In genomic region chr3:160566499-160566898, GRCh38 we compare ENCODE assay signal across 8 cellular contexts. TPM values are rescaled to one million over a fixed set of nuclear protein-coding genes. Genes with fewer than 3 reads are reported as not detected.
A peak's percentile ranks its signal among the peaks of the same experiment; 100 is the strongest.
DNase-seq lines count a peak whose midpoint lies in the region; TF ChIP-seq lines count a peak whose summit lies in the region.

No MANE protein-coding gene starts in this region.

- TF ChIP-seq POLR2A in sigmoid colon (IDR thresholded peaks at IDR 0.05) (no peak), lower leg skin (IDR thresholded peaks at IDR 0.05) (no peak)

- no peak for DNase-seq in GM12864 (ENCODE audit: low read depth)
- no peak for DNase-seq in SJSA1 (ENCODE audit: low read depth in 1 of 2, low spot score in 2 of 2)
- DNase-seq in fibroblast of lung (ENCODE audit: low read depth in 2 of 2) = no peak
- DNase-seq in sigmoid colon = no peak
- DNase-seq in NCI-H2227 (lab: John Stamatoyannopoulos, UW; ENCODE audit: unreplicated experiment) = no peak
- DNase-seq in AG08396 (ENCODE audit: low spot score) = no peak
- DNase-seq in D341Med (ENCODE audit: low spot score) = no peak
- no peak for DNase-seq in lower leg skin (ENCODE audit: low spot score in 2 of 2)

- H3K4me1 ChIP-seq in SJSA1 (replicated peaks) (peaks cover 9% of the 10 kb centered on the region; the same call in 1 of the 2 replicates), fibroblast of lung (ENCODE audit: control insufficient read depth, extremely low read depth, insufficient read depth, low read length) (peaks cover 18% of the 10 kb centered on the region), sigmoid colon (peaks cover 0 to 42% (median 27%) of the 10 kb centered on the region in 4 donors)

- TF ChIP-seq CTCF in GM12864 (IDR thresholded peaks at IDR 0.05; ENCODE audit: low read depth, low read length, missing control alignments) (no peak), fibroblast of lung (conservative IDR thresholded peaks at IDR 0.05 in 1 of 2, IDR thresholded peaks at IDR 0.05 in 1 of 2; ENCODE audit: low read depth in 1 of 2, low read length in 2 of 2) (no peak), sigmoid colon (IDR thresholded peaks at IDR 0.05) (no peak), lower leg skin (IDR thresholded peaks at IDR 0.05) (no peak)

- WGBS in sigmoid colon, 2 donors = 8 to 32% methylated on average over 10 of the region's 10 CpGs
- WGBS in lower leg skin, 2 donors = 14 to 21% methylated on average over 10 of the region's 10 CpGs

- H3K27ac ChIP-seq in SJSA1 (peak overlapping the region; percentile 99), fibroblast of lung (ENCODE audit: insufficient read depth, low read length) (peak overlapping the region; percentile 100), sigmoid colon (peak overlapping the region; percentile 98 to 99 (median 99))

- peak overlapping the region; percentile 88 for H3K4me3 ChIP-seq in GM12864 (ENCODE audit: low read depth, low read length)
- peak overlapping the region; percentile 49 for H3K4me3 ChIP-seq in SJSA1
- peak overlapping the region; percentile 69 to 92 (median 72) for H3K4me3 ChIP-seq in fibroblast of lung (replicated peaks in 1 of 4; ENCODE audit: control extremely low read depth in 1 of 4, insufficient read depth in 1 of 4, low read depth in 3 of 4, low read length in 4 of 4)
- H3K4me3 ChIP-seq in sigmoid colon = peak overlapping the region; percentile 86 to 93 (median 88)
- H3K4me3 ChIP-seq in lower leg skin (ENCODE audit: low read depth, poor library complexity, severe bottlenecking) = no peak overlapping the region

- H3K4me2 ChIP-seq in fibroblast of lung (ENCODE audit: extremely low read depth, insufficient read depth, low read length) = peak overlapping the region; percentile 91

- no peak for TF ChIP-seq EP300 in sigmoid colon (IDR thresholded peaks at IDR 0.05)

- H3K27me3 ChIP-seq in SJSA1 (replicated peaks) (no peaks in the 10 kb centered on the region), fibroblast of lung (ENCODE audit: control insufficient read depth, insufficient read depth, low read length) (no peaks in the 10 kb centered on the region), sigmoid colon (no peaks in the 10 kb centered on the region)

- intact Hi-C loops in sigmoid colon (cut with DNase I) (loop anchor here (2.0 to 5.0 kb wide), 3 partner anchors 119 to 656 kb away; partner anchors contain the start of genes NMD3 and TRIM59), lower leg skin (cut with DNase I; ENCODE audit: low total_unique reads) (no loop called here)

- H3K36me3 ChIP-seq in SJSA1 = peaks cover 33% of the 10 kb centered on the region
- H3K36me3 ChIP-seq in fibroblast of lung (ENCODE audit: control insufficient read depth, insufficient read depth, low read length) = peaks cover 1% of the 10 kb centered on the region
- no peaks in the 10 kb centered on the region for H3K36me3 ChIP-seq in sigmoid colon

- H3K9ac ChIP-seq in fibroblast of lung (ENCODE audit: insufficient read depth, low read length) = peak overlapping the region; percentile 96

- peaks cover 12% of the 10 kb centered on the region for H4K20me1 ChIP-seq in fibroblast of lung (ENCODE audit: control insufficient read depth, extremely low read depth, insufficient read depth, low read length)

- no peaks in the 10 kb centered on the region for H3K9me3 ChIP-seq in SJSA1 (replicated peaks)
- H3K9me3 ChIP-seq in fibroblast of lung (ENCODE audit: control insufficient read depth, insufficient read depth, low read depth, low read length) = no peaks in the 10 kb centered on the region
- no peaks in the 10 kb centered on the region for H3K9me3 ChIP-seq in sigmoid colon

- H2AFZ ChIP-seq in fibroblast of lung (ENCODE audit: low read length) = peak overlapping the region; percentile 68

- peaks cover 45% of the 10 kb centered on the region for H3K79me2 ChIP-seq in fibroblast of lung (ENCODE audit: control insufficient read depth, insufficient read depth, low read length)

RNA-seq across cellular contexts. Expression of gene KPNA4, which starts 1.1 kb away (rescaled TPM):
- total RNA-seq in SJSA1 (2014; rRNA removed; shearing (Covaris generic)) = 18.3 and 24.3 TPM in 2 replicates
- total RNA-seq in fibroblast of lung (34.7 and 38.8 TPM in 2 replicates), sigmoid colon (10 to 100 TPM; 45.4 to 52.8 (median 49.2) TPM), lower leg skin (10 to 100 TPM; 23.0 to 27.7 (median 24.6) TPM)
- polyA plus RNA-seq in fibroblast of lung (33.0 and 36.6 TPM in 2 replicates), sigmoid colon (10 to 100 TPM; 15.0 to 17.3 (median 15.1) TPM)
- 24.8 and 24.9 TPM in 2 replicates for polyA plus RNA-seq in fibroblast of lung (2012)
- 17.0 and 20.2 TPM in 2 replicates for polyA minus RNA-seq in fibroblast of lung (ENCODE audit: low replicate concordance)
